Comparison of ENCODE assay signal across 1 cellular context in the genomic region with DNA sequence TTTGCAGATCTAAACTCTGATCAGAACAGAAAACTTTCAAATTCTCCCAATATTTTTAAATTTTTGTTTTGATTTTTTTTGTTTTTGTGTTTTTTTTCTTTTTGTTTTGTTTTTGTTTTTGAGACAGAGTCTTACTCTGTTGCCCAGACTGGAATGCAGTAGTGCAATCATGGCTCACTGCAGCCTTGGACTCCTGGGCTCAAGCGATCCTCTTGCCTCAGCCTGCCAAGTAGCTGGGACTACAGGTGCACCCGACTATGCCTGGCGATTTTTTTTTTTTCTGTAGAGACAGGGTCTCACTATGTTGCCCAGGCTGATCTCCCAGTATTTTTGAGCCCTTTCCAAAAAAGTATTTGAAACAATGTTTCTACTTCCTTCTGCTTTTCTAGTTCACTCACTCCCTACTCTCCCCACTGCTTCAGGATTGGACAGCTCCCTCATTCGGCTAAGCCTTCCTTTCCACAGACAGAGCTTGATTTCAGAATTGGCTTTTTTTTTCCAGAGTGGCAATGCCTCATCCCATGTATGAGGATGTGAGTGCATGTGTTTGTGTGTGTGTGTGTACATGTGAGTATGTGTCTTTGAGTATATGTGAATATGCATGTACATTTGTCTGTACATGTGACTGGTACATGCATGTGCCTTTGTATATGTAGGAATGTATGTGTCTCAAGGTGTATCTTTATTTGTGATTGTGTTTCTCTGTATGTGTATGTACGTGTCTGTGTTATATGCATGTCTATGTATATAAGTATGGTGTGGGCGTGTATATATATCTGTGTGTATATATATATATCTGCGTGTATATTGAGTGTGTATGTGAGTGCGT.
TF ChIP-seq lines count a peak whose summit lies in the region.

No MANE protein-coding gene starts in this region.

TF ChIP-seq in GM12878, 131 proteins besides CTCF, POLR2A, EP300 and RAD21 (continued from another document):
- TF ChIP-seq, protein P1, sequence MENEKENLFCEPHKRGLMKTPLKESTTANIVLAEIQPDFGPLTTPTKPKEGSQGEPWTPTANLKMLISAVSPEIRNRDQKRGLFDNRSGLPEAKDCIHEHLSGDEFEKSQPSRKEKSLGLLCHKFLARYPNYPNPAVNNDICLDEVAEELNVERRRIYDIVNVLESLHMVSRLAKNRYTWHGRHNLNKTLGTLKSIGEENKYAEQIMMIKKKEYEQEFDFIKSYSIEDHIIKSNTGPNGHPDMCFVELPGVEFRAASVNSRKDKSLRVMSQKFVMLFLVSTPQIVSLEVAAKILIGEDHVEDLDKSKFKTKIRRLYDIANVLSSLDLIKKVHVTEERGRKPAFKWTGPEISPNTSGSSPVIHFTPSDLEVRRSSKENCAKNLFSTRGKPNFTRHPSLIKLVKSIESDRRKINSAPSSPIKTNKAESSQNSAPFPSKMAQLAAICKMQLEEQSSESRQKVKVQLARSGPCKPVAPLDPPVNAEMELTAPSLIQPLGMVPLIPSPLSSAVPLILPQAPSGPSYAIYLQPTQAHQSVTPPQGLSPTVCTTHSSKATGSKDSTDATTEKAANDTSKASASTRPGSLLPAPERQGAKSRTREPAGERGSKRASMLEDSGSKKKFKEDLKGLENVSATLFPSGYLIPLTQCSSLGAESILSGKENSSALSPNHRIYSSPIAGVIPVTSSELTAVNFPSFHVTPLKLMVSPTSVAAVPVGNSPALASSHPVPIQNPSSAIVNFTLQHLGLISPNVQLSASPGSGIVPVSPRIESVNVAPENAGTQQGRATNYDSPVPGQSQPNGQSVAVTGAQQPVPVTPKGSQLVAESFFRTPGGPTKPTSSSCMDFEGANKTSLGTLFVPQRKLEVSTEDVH (IDR thresholded peaks at IDR 0.05; ENCODE audit: low read depth, partially characterized antibody): no peak
